ENCODE assay signal across 8 cellular contexts in genomic region chr9:132575005-132575609, GRCh38. TPM values are rescaled to one million over a fixed set of nuclear protein-coding genes. Genes with fewer than 3 reads are reported as not detected.
DNase-seq lines count a peak whose midpoint lies in the region; ATAC-seq and TF ChIP-seq lines count a peak whose summit lies in the region.

No MANE protein-coding gene starts in this region.

- H3K4me3 Mint-ChIP-seq in T-cell = no peak overlapping the region

- DNase-seq in activated T-cell treated with anti-CD3 and anti-CD28 coated beads for 1 hour (ENCODE audit: low read depth) (peak; percentile 7), NCI-H1092 treated with DMSO at 0.1 percent for 48 hours (lab: John Stamatoyannopoulos, UW) (peak; percentile 77), T-cell (peak in 22 of 34 experiments; percentile 5 to 51 (median 30)), left lung (peak in 1 of 2 donors; percentile 60)
- no peak for DNase-seq in activated T-cell treated with anti-CD3 and anti-CD28 coated beads, Interleukin-2, amount 50 U/mL, for 1 hour
- peak; percentile 23 for DNase-seq in central memory CD4-positive, alpha-beta T cell
- DNase-seq in stimulated activated CD8-positive, alpha-beta memory T cell treated with anti-CD3 and anti-CD28 coated beads, Interleukin-15, amount 100 ng/mL, for 48 hours (ENCODE audit: low read depth in 2 of 2) = peak; percentile 23 to 27

- no peak overlapping the region for H3K4me3 ChIP-seq in left lung

- no peak overlapping the region for H3K27ac ChIP-seq in left lung

- H3K27me3 ChIP-seq in left lung = peaks cover 35 to 85% of the 10 kb centered on the region in 2 donors

- H3K27me3 Mint-ChIP-seq in T-cell = peaks cover 45 to 72% of the 10 kb centered on the region in 2 donors

- ATAC-seq in T-cell (replicated peaks in 1 of 4) (peak in 1 of 4 experiments; percentile 67), left lung (peak; percentile 97), GM21723 (IDR thresholded peaks at IDR 0.05; ENCODE audit: unreplicated experiment) (no peak)

- H3K36me3 ChIP-seq in left lung = no peaks in the 10 kb centered on the region

- no peaks in the 10 kb centered on the region for H3K9me3 ChIP-seq in left lung

- H3K27ac Mint-ChIP-seq in T-cell = no peak overlapping the region

- intact Hi-C loops in left lung (cut with DNase I) = loop anchor here in 1 of 2 donors (10.0 kb wide), 1 partner anchor 160 kb away; the partner anchor contains the start of gene CFAP77

- peaks cover 0 to 3% (median 0%) of the 10 kb centered on the region in 3 donors for H3K4me1 Mint-ChIP-seq in T-cell

- no peaks in the 10 kb centered on the region for H3K4me1 ChIP-seq in left lung

- peak; percentile 49 to 54 for TF ChIP-seq CTCF in left lung (IDR thresholded peaks at IDR 0.05)

- CTCF ChIA-PET in T-cell (lab: Charles Lee) = interaction anchor here in 1 of 2 donors (0.6 to 1.1 kb wide), 3 partner anchors 16 to 163 kb away, joined by 3 to 6 read pairs (median 3); no protein-coding TSS in a partner anchor

- peaks cover 4% of the 10 kb centered on the region for H3K36me3 Mint-ChIP-seq in T-cell

- no peaks in the 10 kb centered on the region for H3K9me3 Mint-ChIP-seq in T-cell

- POLR2A ChIA-PET in T-cell (lab: Charles Lee) = no interaction called here

RNA-seq across cellular contexts. Expression of gene BARHL1, which starts 7.3 kb away (rescaled TPM):
- total RNA-seq in T-cell (not detected), left lung (not detected)
